Comparison of ENCODE assay signal across 16 cellular contexts in the genomic region with DNA sequence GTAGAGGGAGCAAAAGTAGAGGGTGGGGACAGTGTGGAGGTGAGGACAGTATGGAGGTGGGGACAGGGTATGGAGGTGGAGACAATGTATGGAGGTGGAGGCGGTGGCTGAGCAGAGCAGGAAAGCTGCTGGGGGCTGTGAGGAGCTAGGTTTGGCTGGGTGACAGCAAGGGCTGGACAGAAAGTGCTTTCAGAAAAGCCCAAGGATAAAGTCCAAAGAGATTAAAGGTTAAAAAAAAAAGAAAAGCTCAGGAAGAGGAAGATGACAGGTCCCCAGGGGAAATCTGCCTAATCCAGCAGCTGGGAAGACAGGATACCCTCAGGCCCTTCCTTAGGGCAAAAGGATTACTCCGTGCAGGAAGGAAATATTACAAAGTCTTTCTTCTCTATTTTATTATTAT. TPM values are rescaled to one million over a fixed set of nuclear protein-coding genes. Genes with fewer than 3 reads are reported as not detected.
DNase-seq lines count a peak whose midpoint lies in the region; ATAC-seq, FAIRE-seq and TF ChIP-seq lines count a peak whose summit lies in the region.
"Had no signal": no experiment of that assay in that cellular context is flagged by ENCODE, and none has a peak within 500 bp of the region (broad histone marks: within the 10 kb centered on the region; RNA-seq: fewer than 3 reads in every experiment).

No MANE protein-coding gene starts in this region.

- H3K36me3 Mint-ChIP-seq in CD4-positive, CD25-positive, alpha-beta regulatory T cell = peaks cover 13% of the 10 kb centered on the region
- H3K36me3 Mint-ChIP-seq in neural crest cell (ENCODE audit: low read depth) = no peaks in the 10 kb centered on the region
- H3K36me3 Mint-ChIP-seq: natural killer cell, T-cell had no signal

- no TSS peak for BruUV-seq in K562 (replicated peaks; lab: Mats Ljungman, UMichigan)

- no peak overlapping the region for H3K9ac ChIP-seq in K562 (ENCODE audit: insufficient read depth in 1 of 2, low read depth in 2 of 2, low read length in 2 of 2)

- no peak for TF ChIP-seq EP300 in K562 (IDR thresholded peaks at IDR 0.05; ENCODE audit: low read length)

- H3K9me3 ChIP-seq in CD4-positive, CD25-positive, alpha-beta regulatory T cell (ENCODE audit: control insufficient read depth in 2 of 2, low read length in 2 of 2) = no peaks in the 10 kb centered on the region
- H3K9me3 ChIP-seq in K562 (replicated peaks; ENCODE audit: control insufficient read depth, insufficient read depth, low read depth, low read length) = no peaks in the 10 kb centered on the region

- H4K20me1 ChIP-seq in K562 (replicated peaks; ENCODE audit: control insufficient read depth, insufficient read depth, low read length) = peaks cover 56% of the 10 kb centered on the region

- in situ Hi-C loops in K562 (cut with MboI) = no loop called here

- FAIRE-seq in K562 (lab: Jason Lieb, UNC) (no peak), H54 (lab: Jason Lieb, UNC) (no peak)
- FAIRE-seq: endometrium had no signal

- H3K27me3 ChIP-seq in CD4-positive, CD25-positive, alpha-beta regulatory T cell (ENCODE audit: control insufficient read depth, insufficient read depth, low read length) = no peaks in the 10 kb centered on the region
- no peaks in the 10 kb centered on the region for H3K27me3 ChIP-seq in K562 (ENCODE audit: control insufficient read depth in 2 of 2, insufficient read depth in 2 of 2, low read length in 2 of 2)

- H3K27ac Mint-ChIP-seq in CD4-positive, CD25-positive, alpha-beta regulatory T cell = peak overlapping the region in 1 of 3 donors; percentile 86
- peak overlapping the region; percentile 62 for H3K27ac Mint-ChIP-seq in neural crest cell (ENCODE audit: unreplicated experiment)
- H3K27ac Mint-ChIP-seq: natural killer cell had no signal

- TF ChIP-seq CTCF in K562 (IDR thresholded peaks at IDR 0.05 in 2 of 3, conservative IDR thresholded peaks at IDR 0.05 in 1 of 3; ENCODE audit: insufficient read depth in 2 of 3, low read depth in 1 of 3, low read length in 3 of 3) (no peak), neural crest cell (conservative IDR thresholded peaks at IDR 0.05) (no peak)

- no peaks in the 10 kb centered on the region for H3K27me3 Mint-ChIP-seq in CD4-positive, CD25-positive, alpha-beta regulatory T cell
- H3K27me3 Mint-ChIP-seq in neural crest cell (ENCODE audit: low read depth) = no peaks in the 10 kb centered on the region
- H3K27me3 Mint-ChIP-seq: T-cell had no signal

- CTCF ChIA-PET in K562 (lab: Yijun Ruan, JAX; ENCODE audit: low intra/inter-chr PET ratio) = no interaction called here

- ATAC-seq in CD4-positive, CD25-positive, alpha-beta regulatory T cell (ENCODE audit: low read depth in 2 of 2) = no peak
- peak; percentile 11; the same call in 1 of the 3 replicates for ATAC-seq in K562
- ATAC-seq: HCT116, natural killer cell, Panc1, T-cell had no signal

- WGBS in K562 (ENCODE audit: insufficient coverage, low coverage, missing lambda C conversion rate) = 80% methylated on average over 2 of the region's 2 CpGs

- TF ChIP-seq POLR2A in K562 (conservative IDR thresholded peaks at IDR 0.05) (peak; percentile 46; the same call in 1 of the 2 replicates), H54 (IDR thresholded peaks at IDR 0.05; ENCODE audit: low read depth, low read length) (no peak)

- intact Hi-C loops in K562 (cut with micrococcal nuclease) = no loop called here

- H3K79me2 ChIP-seq in K562 (ENCODE audit: control insufficient read depth, insufficient read depth, low read length) = peaks cover 93% of the 10 kb centered on the region

- H3K4me1 Mint-ChIP-seq in CD4-positive, CD25-positive, alpha-beta regulatory T cell = peaks cover 19 to 86% (median 51%) of the 10 kb centered on the region in 4 donors
- peaks cover 25% of the 10 kb centered on the region for H3K4me1 Mint-ChIP-seq in neural crest cell

- H3K27ac ChIP-seq in CD4-positive, CD25-positive, alpha-beta regulatory T cell (ENCODE audit: insufficient read depth, low read length, poor library complexity, severe bottlenecking) = peak overlapping the region; percentile 19
- H3K27ac ChIP-seq in K562 (ENCODE audit: extremely low read depth, low read depth, low read length) = no peak overlapping the region

- H3K4me1 ChIP-seq in CD4-positive, CD25-positive, alpha-beta regulatory T cell (ENCODE audit: control insufficient read depth, insufficient read depth, low read length, poor library complexity, severe bottlenecking) = peaks cover 39% of the 10 kb centered on the region
- H3K4me1 ChIP-seq in K562 (replicated peaks in 1 of 2; ENCODE audit: control insufficient read depth in 2 of 2, insufficient read depth in 2 of 2, low read length in 2 of 2) = peaks cover 18 to 20% of the 10 kb centered on the region in 2 experiments

- peaks cover 0 to 2% (median 0%) of the 10 kb centered on the region in 7 donors for H3K9me3 Mint-ChIP-seq in CD4-positive, CD25-positive, alpha-beta regulatory T cell
- no peaks in the 10 kb centered on the region for H3K9me3 Mint-ChIP-seq in neural crest cell
- H3K9me3 Mint-ChIP-seq: natural killer cell, T-cell had no signal

- no peak for DNase-seq in CD4-positive, CD25-positive, alpha-beta regulatory T cell
- DNase-seq in D341Med (ENCODE audit: low spot score) (peak; percentile 61), K562 (ENCODE audit: extremely low read depth in 1 of 4, low spot score in 3 of 4) (no peak), neural crest cell (ENCODE audit: low read depth, low spot score) (no peak), H54 (ENCODE audit: insufficient read length, low spot score) (no peak), hypothalamus (lab: John Stamatoyannopoulos, UW) (no peak), activated gamma-delta T cell (lab: John Stamatoyannopoulos, UW) (no peak)
- DNase-seq in stimulated activated CD4-positive, alpha-beta T cell treated with anti-CD3 and anti-CD28 coated beads, Interleukin-2, amount 100 ng/mL, for 24 hours = no peak
- DNase-seq: activated CD4-positive, CD25-positive, alpha-beta regulatory T cell treated with anti-CD3 and anti-CD28 coated beads, Interleukin-2, amount 50 U/mL, for 72 hours; natural killer cell; NCI-H1694; NCI-H510A treated with DMSO at 0.1 percent for 48 hours; T-cell had no signal

- no peak overlapping the region for H3K4me2 ChIP-seq in K562 (ENCODE audit: insufficient read depth, low read length)

- no peak overlapping the region for H3K4me3 ChIP-seq in CD4-positive, CD25-positive, alpha-beta regulatory T cell (ENCODE audit: low read depth, low read length)
- H3K4me3 ChIP-seq in K562 = no peak overlapping the region

- H3K9me1 ChIP-seq in K562 (ENCODE audit: control insufficient read depth, insufficient read depth, low read length) = peaks cover 22% of the 10 kb centered on the region

- H3K36me3 ChIP-seq in CD4-positive, CD25-positive, alpha-beta regulatory T cell (ENCODE audit: control insufficient read depth, insufficient read depth, low read length) = peaks cover 9% of the 10 kb centered on the region
- peaks cover 50% of the 10 kb centered on the region for H3K36me3 ChIP-seq in K562 (ENCODE audit: control insufficient read depth, insufficient read depth, low read length)

- no peak for TF ChIP-seq RAD21 in K562 (CRISPR knock-in tag; conservative IDR thresholded peaks at IDR 0.05 in 1 of 2, IDR thresholded peaks at IDR 0.05 in 1 of 2)

- POLR2A ChIA-PET in K562 (lab: Yijun Ruan, JAX) = interaction anchor here (0.6 kb wide), 1 partner anchor 286 kb away, joined by 3 read pairs; no protein-coding TSS in a partner anchor

- H3K4me3 Mint-ChIP-seq in CD4-positive, CD25-positive, alpha-beta regulatory T cell = peak overlapping the region in 2 of 4 donors; percentile 25 to 53
- H3K4me3 Mint-ChIP-seq in neural crest cell = no peak overlapping the region
- H3K4me3 Mint-ChIP-seq: natural killer cell had no signal

- no peak overlapping the region for H2AFZ ChIP-seq in K562 (ENCODE audit: low read depth, low read length)

TF ChIP-seq in K562, 482 proteins besides CTCF, POLR2A, EP300 and RAD21 (continues in another document):
- no peak for TF ChIP-seq IRF1 (CRISPR knock-in tag; IDR thresholded peaks at IDR 0.05; ENCODE audit: borderline replicate concordance)
- no peak for TF ChIP-seq MTA1 (IDR thresholded peaks at IDR 0.05; ENCODE audit: borderline replicate concordance)
- TF ChIP-seq CBFA2T3 (IDR thresholded peaks at IDR 0.05) = no peak
- TF ChIP-seq MEF2D (tag; conservative IDR thresholded peaks at IDR 0.05; ENCODE audit: low read depth) = no peak
- TF ChIP-seq HLTF (IDR thresholded peaks at IDR 0.05) = no peak
- TF ChIP-seq KDM1A (IDR thresholded peaks at IDR 0.05) = no peak
- TF ChIP-seq ZNF780A (CRISPR knock-in tag; IDR thresholded peaks at IDR 0.05) = no peak
- no peak for TF ChIP-seq CCAR2 (IDR thresholded peaks at IDR 0.05; ENCODE audit: low read depth, low read length)

RNA-seq across cellular contexts. Expression of gene PFKFB3, which starts 32.1 kb away (rescaled TPM):
- 96.3 TPM for total RNA-seq in CD4-positive, CD25-positive, alpha-beta regulatory T cell
- 1 to 10 TPM; 2.8 to 6.2 (median 3.9) TPM for polyA plus RNA-seq in CD4-positive, CD25-positive, alpha-beta regulatory T cell
- 25.5 and 39.0 TPM in 2 replicates for total RNA-seq in K562 (2011; cell fraction: chromatin; rRNA removed; ENCODE audit: low replicate concordance)
- total RNA-seq in K562 (2011; cell fraction: nucleolus; rRNA removed) = 19.2 and 20.8 TPM in 2 replicates
- 15.2 and 16.8 TPM in 2 replicates for total RNA-seq in K562 (2011; cell fraction: nucleoplasm; rRNA removed)
- total RNA-seq in K562 (2014; rRNA removed) (7.1 and 8.7 TPM in 2 replicates), K562 (2014; rRNA removed; fragmentation: Illumina TruSeq; extraction: Trizol) (7.3 and 8.5 TPM in 2 replicates), K562 (2015; rRNA removed; fragmentation: Illumina TruSeq; extraction: Trizol) (7.8 and 8.5 TPM in 2 replicates), K562 (2021) (21.1 and 21.6 TPM in 2 replicates), neural crest cell (36.7 and 39.3 TPM in 2 replicates)
- polyA plus RNA-seq in K562 (2011; rRNA removed) (7.8 and 11.2 TPM in 2 replicates), K562 (2014; fragmentation: Illumina TruSeq; extraction: Trizol) (15.0 TPM in 2 replicates), K562 (2014; fragmentation: Nextera tagmentation; extraction: Ambion mirVana) (under 1 TPM; 0.46 to 0.73 TPM), K562 (2014; rRNA removed) (8.4 and 10.4 TPM in 2 replicates)
- polyA plus RNA-seq in K562 (2011; cell fraction: cytosol; rRNA removed) = 8.6 and 13.1 TPM in 2 replicates
- polyA plus RNA-seq in K562 (2011; cell fraction: nucleus; rRNA removed) = 17.4 and 21.2 TPM in 2 replicates
- polyA plus RNA-seq in K562 (2012) = 9.6 and 10.0 TPM in 2 replicates
- polyA minus RNA-seq in K562 (2011; rRNA and poly(A)+ RNA removed) = 9.6 and 9.7 TPM in 2 replicates
- 5.0 TPM in 2 replicates for polyA minus RNA-seq in K562 (2011; cell fraction: cytosol; rRNA and poly(A)+ RNA removed)
- 7.9 and 14.4 TPM in 2 replicates for polyA minus RNA-seq in K562 (2011; cell fraction: nucleus; rRNA and poly(A)+ RNA removed)
